8 cellular contexts compared by ENCODE assay signal in the genomic region with DNA sequence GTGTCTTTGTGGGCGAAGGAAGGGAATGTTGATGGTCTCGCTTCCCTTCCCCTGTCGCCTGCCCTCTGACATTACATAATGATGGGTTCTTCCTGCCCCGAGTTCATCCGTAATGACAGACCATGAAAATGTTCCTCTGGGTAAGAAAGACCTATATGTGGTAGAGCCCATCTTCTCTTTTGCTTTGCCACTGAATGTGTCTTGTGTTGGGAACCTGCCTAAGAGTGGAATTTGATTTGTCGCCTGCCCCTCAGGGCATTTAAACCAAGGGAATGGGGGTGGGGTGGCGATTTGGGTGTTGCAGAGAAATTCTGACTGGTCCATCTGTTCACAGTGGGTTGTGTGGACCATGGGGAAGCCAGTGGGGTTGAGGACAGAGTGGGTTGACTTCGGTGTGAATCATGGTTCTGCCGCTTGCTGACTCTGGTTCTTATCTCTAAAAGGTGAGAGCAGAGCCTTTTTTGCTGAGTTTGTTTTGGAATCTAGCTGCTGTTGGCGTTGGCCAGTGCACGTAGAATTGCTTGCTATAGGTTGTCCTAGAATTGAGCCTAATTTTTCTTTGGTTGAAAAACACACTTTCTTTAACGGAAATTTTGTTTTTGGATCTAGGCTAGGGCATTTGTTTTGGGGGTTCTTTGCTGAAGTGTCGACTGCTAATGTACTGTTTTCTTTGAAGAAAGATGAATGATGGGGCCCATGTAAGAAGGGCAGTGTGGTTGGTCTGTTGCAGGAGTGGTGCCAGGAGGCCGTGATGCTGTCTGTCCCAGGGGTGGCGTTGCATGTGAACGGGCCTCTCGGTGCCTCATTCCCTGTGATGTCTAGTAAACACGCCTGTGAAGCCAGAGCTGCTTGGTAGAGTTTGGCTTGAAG. TPM values are rescaled to one million over a fixed set of nuclear protein-coding genes. Genes with fewer than 3 reads are reported as not detected.
DNase-seq lines count a peak whose midpoint lies in the region; ATAC-seq and TF ChIP-seq lines count a peak whose summit lies in the region.

No MANE protein-coding gene starts in this region.

- CTCF ChIA-PET in HCT116 (lab: Charles Lee) (interaction anchor here (1.1 kb wide), 1 partner anchor 42 kb away, joined by 3 read pairs; no protein-coding TSS in a partner anchor), activated B cell treated with CpG ODN at 0.5 μM for 24 hours (lab: Charles Lee) (no interaction called here)

- H3K9ac ChIP-seq in HCT116 (ENCODE audit: low read length): peak overlapping the region; percentile 67

- ATAC-seq in HCT116 (no peak), activated B cell treated with CpG ODN at 0.5 μM for 24 hours (ENCODE audit: low read depth) (no peak), HG03342 (IDR thresholded peaks at IDR 0.05; ENCODE audit: unreplicated experiment) (no peak)

- H3K27me3 Mint-ChIP-seq in activated B cell treated with CpG ODN at 0.5 μM for 24 hours: no peaks in the 10 kb centered on the region

- DNase-seq in AG09309 (ENCODE audit: low read depth): no peak
- DNase-seq in HCT116 (ENCODE audit: low read depth, low spot score): no peak
- no peak for DNase-seq in activated B cell treated with CpG ODN at 0.5 μM for 24 hours
- DNase-seq in fibroblast of villous mesenchyme (ENCODE audit: low read depth): no peak
- no peak for DNase-seq in retinal pigment epithelial cell (ENCODE audit: low read depth)
- DNase-seq in hippocampal formation (lab: John Stamatoyannopoulos, UW): no peak
- no peak for DNase-seq in epidermal melanocyte (ENCODE audit: insufficient read length, low spot score)

- POLR2A ChIA-PET in HCT116 (lab: Charles Lee) (no interaction called here), activated B cell treated with CpG ODN at 0.5 μM for 24 hours (lab: Charles Lee) (no interaction called here)

- H3K79me2 ChIP-seq in HCT116 (ENCODE audit: insufficient read depth, low read length): peaks cover 45% of the 10 kb centered on the region

- H3K4me3 Mint-ChIP-seq in activated B cell treated with CpG ODN at 0.5 μM for 24 hours: peak overlapping the region; percentile 90

- peaks cover 5 to 17% of the 10 kb centered on the region in 2 experiments; a peak in 3 of 4 replicates for H3K4me1 ChIP-seq in HCT116 (ENCODE audit: control insufficient read depth in 1 of 2, insufficient read depth in 2 of 2, low read length in 2 of 2)

- H3K9me3 ChIP-seq in HCT116 (ENCODE audit: control insufficient read depth in 1 of 2, insufficient read depth in 1 of 2, low read depth in 1 of 2, low read length in 2 of 2): no peaks in the 10 kb centered on the region

- TSS peak; percentile 52 for BruUV-seq in HCT116 (replicated peaks; lab: Mats Ljungman, UMichigan)

- no peak overlapping the region for H3K27ac ChIP-seq in HCT116 (ENCODE audit: low read depth, low read length)

- H2AFZ ChIP-seq in HCT116 (ENCODE audit: low read depth, low read length, poor library complexity, severe bottlenecking): no peak overlapping the region

- TF ChIP-seq CTCF in AG09309 (IDR thresholded peaks at IDR 0.05; ENCODE audit: control insufficient read depth, insufficient read depth, low read depth, low read length, missing control alignments) (no peak), HCT116 (IDR thresholded peaks at IDR 0.05 in 2 of 3, conservative IDR thresholded peaks at IDR 0.05 in 1 of 3; ENCODE audit: borderline replicate concordance in 1 of 3, insufficient read depth in 1 of 3, low read depth in 2 of 3, low read length in 2 of 3) (no peak), activated B cell treated with CpG ODN at 0.5 μM for 24 hours (IDR thresholded peaks at IDR 0.05) (no peak), fibroblast of villous mesenchyme (IDR thresholded peaks at IDR 0.05; ENCODE audit: insufficient read depth, low read depth, low read length) (no peak), retinal pigment epithelial cell (conservative IDR thresholded peaks at IDR 0.05; ENCODE audit: low read depth, low read length) (no peak)

- no peak for TF ChIP-seq POLR2A in HCT116 (IDR thresholded peaks at IDR 0.05; ENCODE audit: borderline replicate concordance, extremely low read depth, insufficient read depth, insufficient read length)

- H3K9me2 ChIP-seq in HCT116 (ENCODE audit: insufficient read depth): no peaks in the 10 kb centered on the region

- no peak for TF ChIP-seq RAD21 in HCT116 (IDR thresholded peaks at IDR 0.05; ENCODE audit: low read depth)

- peak overlapping the region; percentile 88 for H3K4me2 ChIP-seq in HCT116 (ENCODE audit: low read length)

- H3K27me3 ChIP-seq in HCT116 (ENCODE audit: insufficient read depth, low read length): no peaks in the 10 kb centered on the region

- H3K36me3 ChIP-seq in HCT116 (ENCODE audit: control insufficient read depth in 1 of 2, insufficient read depth in 2 of 2, low read length in 2 of 2): no peaks in the 10 kb centered on the region

- no peaks in the 10 kb centered on the region for H4K20me1 ChIP-seq in HCT116 (ENCODE audit: insufficient read depth)

- RAD21 ChIA-PET in HCT116 (lab: Charles Lee; ENCODE audit: low non-redundant PET in 1 of 2, low total read pairs in 2 of 2, uncharacterized antibody in 2 of 2, unreplicated experiment in 2 of 2): no interaction called here

- H3K4me1 Mint-ChIP-seq in activated B cell treated with CpG ODN at 0.5 μM for 24 hours: peaks cover 23% of the 10 kb centered on the region

- intact Hi-C loops in HCT116 (cut with micrococcal nuclease) (no loop called here), activated B cell treated with CpG ODN at 0.5 μM for 24 hours (cut with micrococcal nuclease) (loop anchor here (1.0 to 10.0 kb wide), 5 partner anchors 9 to 421 kb away; no protein-coding TSS in a partner anchor)

- H3K4me3 ChIP-seq in AG09309 (ENCODE audit: control insufficient read depth, low read depth, low read length) (peak overlapping the region; percentile 77), HCT116 (replicated peaks in 1 of 2; ENCODE audit: low read depth in 1 of 2, low read length in 2 of 2) (peak overlapping the region; percentile 69 to 71), fibroblast of villous mesenchyme (ENCODE audit: low read depth, low read length) (peak overlapping the region; percentile 77), retinal pigment epithelial cell (ENCODE audit: low read length) (peak overlapping the region; percentile 79)

- peak overlapping the region; percentile 82 for H3K27ac Mint-ChIP-seq in activated B cell treated with CpG ODN at 0.5 μM for 24 hours

- no peaks in the 10 kb centered on the region for H3K9me3 Mint-ChIP-seq in activated B cell treated with CpG ODN at 0.5 μM for 24 hours

- H3K36me3 Mint-ChIP-seq in activated B cell treated with CpG ODN at 0.5 μM for 24 hours (ENCODE audit: low read depth): peaks cover 3% of the 10 kb centered on the region

TF ChIP-seq in HCT116, 20 proteins besides CTCF, POLR2A, EP300 and RAD21:
- TF ChIP-seq ELF1 (IDR thresholded peaks at IDR 0.05; ENCODE audit: borderline replicate concordance, low read depth): no peak
- no peak for TF ChIP-seq JUND (IDR thresholded peaks at IDR 0.05)
- no peak for TF ChIP-seq REST (IDR thresholded peaks at IDR 0.05; ENCODE audit: low read depth)
- no peak for TF ChIP-seq EGR1 (IDR thresholded peaks at IDR 0.05; ENCODE audit: low read depth)
- no peak for TF ChIP-seq YY1 (IDR thresholded peaks at IDR 0.05; ENCODE audit: extremely low read depth, insufficient replicate concordance, low read depth, low read length)
- TF ChIP-seq CEBPB (IDR thresholded peaks at IDR 0.05; ENCODE audit: low read depth): no peak
- TF ChIP-seq, protein P1, sequence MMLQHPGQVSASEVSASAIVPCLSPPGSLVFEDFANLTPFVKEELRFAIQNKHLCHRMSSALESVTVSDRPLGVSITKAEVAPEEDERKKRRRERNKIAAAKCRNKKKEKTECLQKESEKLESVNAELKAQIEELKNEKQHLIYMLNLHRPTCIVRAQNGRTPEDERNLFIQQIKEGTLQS (IDR thresholded peaks at IDR 0.05): no peak
- TF ChIP-seq ZFX (IDR thresholded peaks at IDR 0.05): no peak
- TF ChIP-seq TCF7L2 (IDR thresholded peaks at IDR 0.05; ENCODE audit: borderline replicate concordance, extremely low read depth, insufficient read depth, insufficient read length): no peak
- TF ChIP-seq SIN3A (IDR thresholded peaks at IDR 0.05; ENCODE audit: low read depth): no peak

RNA-seq across cellular contexts. Expression of gene INPP4A, which starts 1.3 kb away (rescaled TPM):
- 18.5 TPM for total RNA-seq in HCT116 (2021; ENCODE audit: unreplicated experiment)
- polyA plus RNA-seq in HCT116 (2012): 10.7 and 16.0 TPM in 2 replicates
- 19.6 and 26.6 TPM in 2 replicates for total RNA-seq in activated B cell treated with CpG ODN at 0.5 μM for 24 hours
- 22.2 and 26.8 TPM in 2 replicates for total RNA-seq in fibroblast of villous mesenchyme
